29 cellular contexts compared by ENCODE assay signal in the genomic region with DNA sequence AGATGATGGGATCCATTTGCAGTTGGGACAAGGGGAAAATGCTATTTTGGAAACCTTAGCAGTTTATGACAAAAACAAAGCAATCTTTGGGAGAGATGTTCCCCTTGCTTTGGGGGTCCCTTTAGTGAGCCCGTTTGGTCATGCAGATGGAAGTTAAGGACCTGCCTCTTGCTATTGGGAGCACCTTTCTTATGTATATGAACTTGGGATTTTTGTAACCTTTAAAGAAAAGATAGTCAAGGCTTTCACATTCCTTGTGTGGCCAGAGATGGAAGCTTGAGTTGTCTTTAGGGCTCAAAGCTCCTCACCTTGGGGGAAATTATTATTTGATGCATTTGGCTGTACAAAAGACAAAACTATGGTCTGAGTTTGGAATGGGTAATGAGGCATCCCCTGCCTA.
"Had no signal": no experiment of that assay in that cellular context is flagged by ENCODE, and none has a peak within 500 bp of the region (broad histone marks: within the 10 kb centered on the region; RNA-seq: fewer than 3 reads in every experiment).

No MANE protein-coding gene starts in this region.

- H3K27me3 ChIP-seq: brain microvascular endothelial cell, gastrocnemius medialis, hepatocyte, ovary, right lobe of liver, uterus had no signal

- H3K27ac ChIP-seq: adrenal gland, brain microvascular endothelial cell, coronary artery, gastrocnemius medialis, hepatocyte, ovary, right lobe of liver, skin epidermis, uterus had no signal

- H3K4me3 ChIP-seq: adrenal gland, coronary artery, gastrocnemius medialis, hepatocyte, ovary, right lobe of liver, skin epidermis, uterus had no signal

- DNase-seq: activated CD4-positive, alpha-beta T cell treated with anti-CD3 and anti-CD28 coated beads for 48 hours; activated CD4-positive, alpha-beta T cell treated with anti-CD3 and anti-CD28 coated beads, Interleukin-2, amount 50 U/mL, for 48 hours; activated CD8-positive, alpha-beta memory T cell treated with anti-CD3 and anti-CD28 coated beads for 24 hours; activated effector memory CD4-positive, alpha-beta T cell treated with Interleukin-2 at 50 U/mL for 16 hours; activated naive CD4-positive, alpha-beta T cell treated with anti-CD3 and anti-CD28 coated beads for 36 hours; activated naive CD8-positive, alpha-beta T cell treated with anti-CD3 and anti-CD28 coated beads for 36 hours; adrenal gland; brain microvascular endothelial cell; effector memory CD8-positive, alpha-beta T cell; erythroblast; gastrocnemius medialis; immature natural killer cell; kidney; left colon; mammary epithelial cell; naive thymus-derived CD4-positive, alpha-beta T cell; ovary; right lobe of liver; stimulated activated CD4-positive, alpha-beta T cell treated with anti-CD3 and anti-CD28 coated beads, Interleukin-1b, Interleukin-23, amount 100 ng/mL, for 48 hours; stimulated activated CD4-positive, alpha-beta T cell treated with anti-CD3 and anti-CD28 coated beads, Interleukin-4, amount 100 ng/mL, for 4 hours; stimulated activated CD8-positive, alpha-beta memory T cell treated with anti-CD3 and anti-CD28 coated beads, Interleukin-4, amount 100 ng/mL, for 48 hours; stimulated activated naive CD8-positive, alpha-beta T cell treated with anti-CD3 and anti-CD28 coated beads, Interleukin-15, amount 100 ng/mL, for 72 hours; substantia nigra; T-cell; uterus had no signal

- FAIRE-seq: astrocyte, kidney had no signal

- H3K36me3 ChIP-seq: adrenal gland, brain microvascular endothelial cell, gastrocnemius medialis, ovary, right lobe of liver, uterus had no signal

- H3K4me1 ChIP-seq: adrenal gland, gastrocnemius medialis, right lobe of liver, uterus had no signal

- H3K9me3 ChIP-seq: adrenal gland, gastrocnemius medialis, ovary, right lobe of liver, uterus had no signal
